Comparison of ENCODE assay signal across 1 cellular context in the genomic region with DNA sequence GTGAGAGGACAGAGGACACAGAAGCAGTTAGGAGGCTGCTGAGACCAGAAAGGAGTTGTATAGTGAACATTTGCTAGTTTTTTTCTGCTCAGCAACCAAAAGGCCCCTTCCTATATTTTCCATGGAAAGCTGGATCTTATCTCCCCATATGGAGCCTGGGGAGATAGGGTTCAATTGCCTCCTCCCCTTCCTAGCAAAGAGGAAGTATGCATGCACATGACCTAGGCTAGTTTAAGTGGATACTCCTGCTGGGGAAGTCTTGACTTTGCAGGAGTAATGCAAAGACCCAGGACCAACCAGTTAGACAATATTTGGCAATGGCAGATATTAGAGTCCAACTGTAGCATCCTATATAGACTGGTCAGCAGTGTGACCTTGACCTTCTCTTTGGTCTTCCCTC.
TF ChIP-seq lines count a peak whose summit lies in the region.

No MANE protein-coding gene starts in this region.

TF ChIP-seq in WTC11, 78 proteins besides CTCF, POLR2A, EP300 and RAD21:
- TF ChIP-seq, protein P1, sequence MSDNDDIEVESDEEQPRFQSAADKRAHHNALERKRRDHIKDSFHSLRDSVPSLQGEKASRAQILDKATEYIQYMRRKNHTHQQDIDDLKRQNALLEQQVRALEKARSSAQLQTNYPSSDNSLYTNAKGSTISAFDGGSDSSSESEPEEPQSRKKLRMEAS (CRISPR knock-in tag; IDR thresholded peaks at IDR 0.05) = no peak
- TF ChIP-seq GRHL2 (CRISPR knock-in tag; IDR thresholded peaks at IDR 0.05; ENCODE audit: insufficient replicate concordance, severe bottlenecking) = no peak
